Comparison of ENCODE assay signal across 28 cellular contexts in genomic region chr7:78140109-78140508, GRCh38.
"Had no signal": no experiment of that assay in that cellular context is flagged by ENCODE, and none has a peak within 500 bp of the region (broad histone marks: within the 10 kb centered on the region; RNA-seq: fewer than 3 reads in every experiment).

No MANE protein-coding gene starts in this region.

- H3K9me3 Mint-ChIP-seq: activated CD4-positive, alpha-beta memory T cell treated with anti-CD3 and anti-CD28 coated beads, Interleukin-2, amount 10 ng/mL, durations not matched to agents 7 days and 5 days; activated CD4-positive, alpha-beta T cell treated with anti-CD3 and anti-CD28 coated beads, Interleukin-2, amount 10 ng/mL, durations not matched to agents 7 days and 5 days; activated naive CD4-positive, alpha-beta T cell treated with anti-CD3 and anti-CD28 coated beads, Interleukin-2, amount 50 U/mL, for 72 hours; activated T-cell treated with anti-CD3 and anti-CD28 coated beads, Interleukin-2, amount 50 U/mL, for 4 hours; activated T-helper 17 cell treated with anti-CD3 and anti-CD28 coated beads, Interleukin-2, amount 50 U/mL, for 72 hours; central memory CD8-positive, alpha-beta T cell; dendritic cell treated with granulocyte-macrophage colony-stimulating factor and Interleukin-4, amounts not matched to agents 40 ng/mL and 50 ng/mL, for 4 days; naive B cell; stimulated activated naive CD8-positive, alpha-beta T cell treated with anti-CD3 and anti-CD28 coated beads, Interleukin-15, amount 100 ng/mL, for 72 hours had no signal

- H3K4me3 Mint-ChIP-seq: activated CD4-positive, alpha-beta memory T cell treated with anti-CD3 and anti-CD28 coated beads, Interleukin-2, amount 10 ng/mL, durations not matched to agents 7 days and 5 days; activated CD4-positive, alpha-beta T cell treated with anti-CD3 and anti-CD28 coated beads, Interleukin-2, amount 10 ng/mL, durations not matched to agents 7 days and 5 days; activated T-cell treated with anti-CD3 and anti-CD28 coated beads, Interleukin-2, amount 50 U/mL, for 4 hours; activated T-helper 17 cell treated with anti-CD3 and anti-CD28 coated beads, Interleukin-2, amount 50 U/mL, for 72 hours; central memory CD8-positive, alpha-beta T cell; dendritic cell treated with granulocyte-macrophage colony-stimulating factor and Interleukin-4, amounts not matched to agents 40 ng/mL and 50 ng/mL, for 4 days; mesothelial cell of epicardium; naive B cell; stimulated activated memory B cell treated with anti-CD40 and anti-IgM and Interleukin-4, amounts not matched to agents 10 μg/mL and 1 μg/mL and 100 μg/mL, for 72 hours; stimulated activated naive CD8-positive, alpha-beta T cell treated with anti-CD3 and anti-CD28 coated beads, Interleukin-15, amount 100 ng/mL, for 72 hours had no signal

- H3K9me3 ChIP-seq: esophagus squamous epithelium, pancreas, prostate gland, sigmoid colon, thyroid gland had no signal

- DNase-seq: activated CD4-positive, alpha-beta memory T cell treated with anti-CD3 and anti-CD28 coated beads, Interleukin-2, amount 10 ng/mL, durations not matched to agents 7 days and 5 days; activated CD4-positive, alpha-beta T cell treated with anti-CD3 and anti-CD28 coated beads for 1 hour; activated CD4-positive, alpha-beta T cell treated with anti-CD3 and anti-CD28 coated beads, Interleukin-2, amount 10 ng/mL, durations not matched to agents 7 days and 5 days; activated T-cell treated with anti-CD3 and anti-CD28 coated beads, Interleukin-2, amount 50 U/mL, for 4 hours; effector CD4-positive, alpha-beta T cell; esophagus squamous epithelium; left cardiac atrium; left ventricle myocardium superior; mammary epithelial cell; naive B cell; pancreas; retina; sigmoid colon; small intestine; stimulated activated CD4-positive, alpha-beta T cell treated with anti-CD3 and anti-CD28 coated beads, Interleukin-1b, Interleukin-23, amount 100 ng/mL, for 48 hours; stimulated activated CD4-positive, alpha-beta T cell treated with anti-CD3 and anti-CD28 coated beads, Interleukin-4, amount 100 ng/mL, for 4 hours; stimulated activated CD8-positive, alpha-beta memory T cell treated with anti-CD3 and anti-CD28 coated beads, Interleukin-4, amount 100 ng/mL, for 48 hours; stimulated activated naive CD8-positive, alpha-beta T cell treated with anti-CD3 and anti-CD28 coated beads, Interleukin-15, amount 100 ng/mL, for 72 hours; T-helper 2 cell; thyroid gland had no signal

- H3K4me3 ChIP-seq: esophagus squamous epithelium, pancreas, prostate gland, sigmoid colon, thyroid gland had no signal

- H3K27ac Mint-ChIP-seq: activated CD4-positive, alpha-beta memory T cell treated with anti-CD3 and anti-CD28 coated beads, Interleukin-2, amount 10 ng/mL, durations not matched to agents 7 days and 5 days; activated CD4-positive, alpha-beta T cell treated with anti-CD3 and anti-CD28 coated beads, Interleukin-2, amount 10 ng/mL, durations not matched to agents 7 days and 5 days; activated naive CD4-positive, alpha-beta T cell treated with anti-CD3 and anti-CD28 coated beads, Interleukin-2, amount 50 U/mL, for 72 hours; activated T-helper 17 cell treated with anti-CD3 and anti-CD28 coated beads, Interleukin-2, amount 50 U/mL, for 72 hours; dendritic cell treated with granulocyte-macrophage colony-stimulating factor and Interleukin-4, amounts not matched to agents 40 ng/mL and 50 ng/mL, for 4 days; mesothelial cell of epicardium; naive B cell; stimulated activated memory B cell treated with anti-CD40 and anti-IgM and Interleukin-4, amounts not matched to agents 10 μg/mL and 1 μg/mL and 100 μg/mL, for 72 hours; stimulated activated naive CD8-positive, alpha-beta T cell treated with anti-CD3 and anti-CD28 coated beads, Interleukin-15, amount 100 ng/mL, for 72 hours had no signal

- H3K4me1 Mint-ChIP-seq: activated CD4-positive, alpha-beta memory T cell treated with anti-CD3 and anti-CD28 coated beads, Interleukin-2, amount 10 ng/mL, durations not matched to agents 7 days and 5 days; activated CD4-positive, alpha-beta T cell treated with anti-CD3 and anti-CD28 coated beads, Interleukin-2, amount 10 ng/mL, durations not matched to agents 7 days and 5 days; activated T-helper 17 cell treated with anti-CD3 and anti-CD28 coated beads, Interleukin-2, amount 50 U/mL, for 72 hours; central memory CD8-positive, alpha-beta T cell; naive B cell; stimulated activated memory B cell treated with anti-CD40 and anti-IgM and Interleukin-4, amounts not matched to agents 10 μg/mL and 1 μg/mL and 100 μg/mL, for 72 hours; stimulated activated naive CD8-positive, alpha-beta T cell treated with anti-CD3 and anti-CD28 coated beads, Interleukin-15, amount 100 ng/mL, for 72 hours had no signal

- H3K36me3 Mint-ChIP-seq: activated naive CD4-positive, alpha-beta T cell treated with anti-CD3 and anti-CD28 coated beads, Interleukin-2, amount 50 U/mL, for 72 hours; naive B cell; stimulated activated memory B cell treated with anti-CD40 and anti-IgM and Interleukin-4, amounts not matched to agents 10 μg/mL and 1 μg/mL and 100 μg/mL, for 72 hours had no signal

- H3K27me3 Mint-ChIP-seq: dendritic cell treated with granulocyte-macrophage colony-stimulating factor and Interleukin-4, amounts not matched to agents 40 ng/mL and 50 ng/mL, for 4 days had no signal

- ATAC-seq: activated naive CD4-positive, alpha-beta T cell treated with anti-CD3 and anti-CD28 coated beads, Interleukin-2, amount 50 U/mL, for 72 hours; activated T-cell treated with anti-CD3 and anti-CD28 coated beads, Interleukin-2, amount 50 U/mL, for 4 hours; activated T-helper 17 cell treated with anti-CD3 and anti-CD28 coated beads, Interleukin-2, amount 50 U/mL, for 72 hours; left ventricle myocardium superior; stimulated activated memory B cell treated with anti-CD40 and anti-IgM and Interleukin-4, amounts not matched to agents 10 μg/mL and 1 μg/mL and 100 μg/mL, for 72 hours; stimulated activated naive CD8-positive, alpha-beta T cell treated with anti-CD3 and anti-CD28 coated beads, Interleukin-15, amount 100 ng/mL, for 72 hours had no signal

- H3K27ac ChIP-seq: epithelial cell of prostate, esophagus squamous epithelium, pancreas, prostate gland, sigmoid colon, thyroid gland had no signal

- H3K27me3 ChIP-seq: esophagus squamous epithelium, pancreas, sigmoid colon, thyroid gland had no signal

- H3K4me1 ChIP-seq: esophagus squamous epithelium, pancreas, prostate gland, sigmoid colon, thyroid gland had no signal

- H3K36me3 ChIP-seq: esophagus squamous epithelium, pancreas, prostate gland, sigmoid colon, thyroid gland had no signal
